In the genomic region with DNA sequence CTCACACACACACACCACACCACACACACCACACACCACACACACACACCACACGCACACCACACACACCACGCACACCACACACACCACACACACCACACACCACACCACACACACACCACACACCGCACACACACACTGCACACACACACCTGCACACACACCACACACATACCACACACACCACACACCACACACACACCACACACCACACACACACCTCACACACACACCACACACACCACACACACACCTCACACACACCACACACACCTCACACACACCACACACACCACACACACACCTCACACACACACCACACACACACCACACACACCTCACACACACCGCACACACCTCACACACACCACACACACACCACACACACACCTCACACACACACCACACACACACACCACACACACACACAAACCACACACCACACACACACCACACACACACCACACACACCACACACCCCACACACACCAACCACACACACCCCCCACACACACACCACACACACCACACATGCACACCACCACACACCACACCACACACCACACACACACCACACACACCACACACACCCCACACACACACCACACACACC, we compare ENCODE assay signal across 1 cellular context.
TF ChIP-seq lines count a peak whose summit lies in the region.

No MANE protein-coding gene starts in this region.

TF ChIP-seq in GM12891, 5 proteins besides CTCF, POLR2A, EP300 and RAD21 (continued from another document):
- TF ChIP-seq POU2F2 (IDR thresholded peaks at IDR 0.05; ENCODE audit: low read depth, low read length) (no peak), POLR2AphosphoS5 (IDR thresholded peaks at IDR 0.05; ENCODE audit: low read depth, low read length) (no peak), PAX5 (IDR thresholded peaks at IDR 0.05; ENCODE audit: insufficient read depth, low read length, severe bottlenecking) (no peak)
